In the genomic region with DNA sequence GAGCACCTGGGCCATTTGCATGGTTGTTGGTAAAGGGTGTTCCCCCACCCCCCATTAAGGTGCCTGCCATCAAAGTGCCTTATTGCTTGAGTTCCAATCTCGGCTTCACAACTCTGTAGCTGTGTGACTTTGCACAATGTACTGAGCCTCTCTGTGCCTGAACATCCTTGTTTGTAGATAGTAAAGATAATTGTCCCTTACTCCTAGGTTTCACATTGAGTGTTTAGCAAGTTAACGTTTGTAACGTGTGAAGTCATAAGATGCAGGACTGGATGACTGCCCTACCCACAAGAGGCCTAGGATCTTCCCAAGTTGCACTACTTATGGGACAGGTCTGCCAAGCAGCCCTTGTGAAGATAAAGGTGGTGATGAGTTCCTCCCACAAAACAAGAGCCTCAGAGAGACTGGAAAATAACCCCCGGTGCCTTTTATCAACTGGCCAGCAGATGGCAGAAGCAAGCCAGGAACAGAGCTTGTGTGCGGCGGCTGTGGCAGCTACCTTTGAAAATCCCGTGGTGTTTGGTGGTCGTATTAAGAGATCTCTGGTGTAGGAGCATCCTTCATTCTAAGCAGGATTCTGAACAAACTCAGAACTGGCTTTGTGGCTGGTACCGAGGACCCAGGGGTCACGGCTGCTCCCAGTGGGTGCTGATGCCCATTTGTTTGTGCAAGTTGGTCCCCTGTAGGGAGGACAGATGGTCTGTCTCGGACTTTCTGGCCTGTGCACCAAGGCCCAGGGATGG, we compare ENCODE assay signal across 8 cellular contexts.
DNase-seq lines count a peak whose midpoint lies in the region; ATAC-seq and TF ChIP-seq lines count a peak whose summit lies in the region.

No MANE protein-coding gene starts in this region.

- H3K27ac Mint-ChIP-seq in activated CD4-positive, alpha-beta memory T cell treated with anti-CD3 and anti-CD28 coated beads for 36 hours: peak overlapping the region; percentile 86
- no peak overlapping the region for H3K27ac Mint-ChIP-seq in memory B cell

- CTCF ChIA-PET in activated CD4-positive, alpha-beta memory T cell treated with anti-CD3 and anti-CD28 coated beads for 36 hours (lab: Charles Lee): interaction anchor here (0.7 to 3.6 kb wide), 22 partner anchors 9 to 1829 kb away, joined by 3 to 62 read pairs (median 6); a partner anchor contains a TSS

- intact Hi-C loops in activated CD4-positive, alpha-beta memory T cell treated with anti-CD3 and anti-CD28 coated beads for 36 hours (cut with micrococcal nuclease): loop anchor here (1.0 to 2.0 kb wide), 4 partner anchors 108 to 1064 kb away; no protein-coding TSS in a partner anchor

- POLR2A ChIA-PET in activated CD4-positive, alpha-beta memory T cell treated with anti-CD3 and anti-CD28 coated beads for 36 hours (lab: Charles Lee): interaction anchor here (0.6 to 1.3 kb wide), 2 partner anchors 117 to 1823 kb away, joined by 4 read pairs; a partner anchor contains a TSS

- no peaks in the 10 kb centered on the region for H3K36me3 Mint-ChIP-seq in activated CD4-positive, alpha-beta memory T cell treated with anti-CD3 and anti-CD28 coated beads for 36 hours
- H3K36me3 Mint-ChIP-seq in memory B cell: no peaks in the 10 kb centered on the region

- H3K27ac ChIP-seq in HL-60 (replicated peaks): peak overlapping the region; percentile 98

- no peaks in the 10 kb centered on the region for H3K27me3 Mint-ChIP-seq in activated CD4-positive, alpha-beta memory T cell treated with anti-CD3 and anti-CD28 coated beads for 36 hours
- peaks cover 14% of the 10 kb centered on the region for H3K27me3 Mint-ChIP-seq in memory B cell

- peak overlapping the region; percentile 79 for H3K4me3 Mint-ChIP-seq in activated CD4-positive, alpha-beta memory T cell treated with anti-CD3 and anti-CD28 coated beads for 36 hours
- H3K4me3 Mint-ChIP-seq in memory B cell: no peak overlapping the region

- H3K27me3 ChIP-seq in HL-60 (ENCODE audit: insufficient read depth, poor library complexity, severe bottlenecking): no peaks in the 10 kb centered on the region

- H3K4me3 ChIP-seq in HL-60 (replicated peaks; ENCODE audit: insufficient read depth, low read length): peak overlapping the region; percentile 46

- ATAC-seq in GM19025 (IDR thresholded peaks at IDR 0.05; ENCODE audit: low read depth, unreplicated experiment): peak; percentile 42
- no peak for ATAC-seq in memory B cell (ENCODE audit: low read depth)

- peaks cover 40% of the 10 kb centered on the region for H3K4me1 Mint-ChIP-seq in activated CD4-positive, alpha-beta memory T cell treated with anti-CD3 and anti-CD28 coated beads for 36 hours (ENCODE audit: low read depth)
- H3K4me1 Mint-ChIP-seq in memory B cell: peaks cover 20% of the 10 kb centered on the region

- TF ChIP-seq CTCF in HL-60 (IDR thresholded peaks at IDR 0.05; ENCODE audit: insufficient read depth, low read length): peak; percentile 87

- H3K9me3 Mint-ChIP-seq in activated CD4-positive, alpha-beta memory T cell treated with anti-CD3 and anti-CD28 coated beads for 36 hours: no peaks in the 10 kb centered on the region
- no peaks in the 10 kb centered on the region for H3K9me3 Mint-ChIP-seq in memory B cell

- peak; percentile 88 to 89 for DNase-seq in AML-193 (lab: John Stamatoyannopoulos, UW)
- peak; percentile 83 to 92 for DNase-seq in HL-60 (ENCODE audit: low read depth in 1 of 2, low spot score in 1 of 2)
- DNase-seq in NCI-H774 (lab: John Stamatoyannopoulos, UW): peak; percentile 55
- peak; percentile 80 for DNase-seq in activated CD4-positive, alpha-beta memory T cell treated with anti-CD3 and anti-CD28 coated beads for 36 hours
- DNase-seq in effector CD4-positive, alpha-beta T cell: peak; percentile 41
- DNase-seq in memory B cell (ENCODE audit: low spot score in 2 of 2): peak; percentile 16 to 41
- DNase-seq in stimulated activated CD8-positive, alpha-beta memory T cell treated with anti-CD3 and anti-CD28 coated beads, Interleukin-4, amount 100 ng/mL, for 1 hour (ENCODE audit: low read depth in 2 of 2, low spot score in 1 of 2): peak; percentile 36 to 38

Comparison
In these comparisons a context has a peak if more than half of its experiments do, and no peak if none do; other contexts are left out.
1. DNase-seq: peak in every context shown above with its lines; median percentile 88 in AML-193; 88 in HL-60; 80 in activated CD4-positive, alpha-beta memory T cell treated with anti-CD3 and anti-CD28 coated beads for 36 hours; 55 in NCI-H774; 41 in effector CD4-positive, alpha-beta T cell; 37 in stimulated activated CD8-positive, alpha-beta memory T cell treated with anti-CD3 and anti-CD28 coated beads, Interleukin-4, amount 100 ng/mL, for 1 hour; 28 in memory B cell.